ENCODE assay signal across 1 cellular context in the genomic region with DNA sequence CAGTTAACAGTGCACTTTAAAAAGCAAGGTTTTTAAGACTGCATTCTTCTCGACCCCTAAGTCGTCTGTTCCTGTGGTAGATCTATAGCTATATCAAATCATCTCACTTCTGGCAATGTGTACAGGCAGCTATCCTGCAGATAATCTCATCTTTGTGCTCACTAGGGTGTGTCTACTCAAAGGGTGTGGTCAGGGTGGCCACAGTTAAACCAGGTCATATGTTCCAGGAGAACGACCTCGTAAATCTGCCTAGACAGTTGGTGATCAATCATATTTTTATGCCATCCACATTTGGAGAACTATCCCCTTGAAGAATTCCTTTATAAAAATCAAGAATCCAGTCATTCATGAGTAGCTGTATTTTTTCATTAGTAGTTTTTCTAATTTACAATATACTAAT.
A peak's percentile ranks its signal among the peaks of the same experiment; 100 is the strongest.
TF ChIP-seq lines count a peak whose summit lies in the region.

No MANE protein-coding gene starts in this region.

TF ChIP-seq in K562, 482 proteins besides CTCF, POLR2A, EP300 and RAD21 (continued from another document and continues in another):
- TF ChIP-seq, protein P1, sequence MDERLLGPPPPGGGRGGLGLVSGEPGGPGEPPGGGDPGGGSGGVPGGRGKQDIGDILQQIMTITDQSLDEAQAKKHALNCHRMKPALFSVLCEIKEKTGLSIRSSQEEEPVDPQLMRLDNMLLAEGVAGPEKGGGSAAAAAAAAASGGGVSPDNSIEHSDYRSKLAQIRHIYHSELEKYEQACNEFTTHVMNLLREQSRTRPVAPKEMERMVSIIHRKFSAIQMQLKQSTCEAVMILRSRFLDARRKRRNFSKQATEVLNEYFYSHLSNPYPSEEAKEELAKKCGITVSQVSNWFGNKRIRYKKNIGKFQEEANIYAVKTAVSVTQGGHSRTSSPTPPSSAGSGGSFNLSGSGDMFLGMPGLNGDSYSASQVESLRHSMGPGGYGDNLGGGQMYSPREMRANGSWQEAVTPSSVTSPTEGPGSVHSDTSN (CRISPR knock-in tag; IDR thresholded peaks at IDR 0.05; ENCODE audit: low read depth): peak; percentile 58
- TF ChIP-seq, protein P1 (tag; conservative IDR thresholded peaks at IDR 0.05; ENCODE audit: low read depth): peak; percentile 95
- TF ChIP-seq SMARCB1 (IDR thresholded peaks at IDR 0.05; ENCODE audit: insufficient read length, low read depth): no peak
- TF ChIP-seq, protein P2, sequence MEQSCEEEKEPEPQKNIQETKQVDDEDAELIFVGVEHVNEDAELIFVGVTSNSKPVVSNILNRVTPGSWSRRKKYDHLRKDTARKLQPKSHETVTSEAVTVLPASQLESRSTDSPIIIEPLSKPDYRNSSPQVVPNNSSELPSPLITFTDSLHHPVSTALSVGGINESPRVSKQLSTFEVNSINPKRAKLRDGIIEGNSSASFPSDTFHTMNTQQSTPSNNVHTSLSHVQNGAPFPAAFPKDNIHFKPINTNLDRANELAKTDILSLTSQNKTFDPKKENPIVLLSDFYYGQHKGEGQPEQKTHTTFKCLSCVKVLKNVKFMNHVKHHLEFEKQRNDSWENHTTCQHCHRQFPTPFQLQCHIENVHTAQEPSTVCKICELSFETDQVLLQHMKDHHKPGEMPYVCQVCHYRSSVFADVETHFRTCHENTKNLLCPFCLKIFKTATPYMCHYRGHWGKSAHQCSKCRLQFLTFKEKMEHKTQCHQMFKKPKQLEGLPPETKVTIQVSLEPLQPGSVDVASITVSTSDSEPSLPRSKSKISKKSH (CRISPR knock-in tag; IDR thresholded peaks at IDR 0.05): no peak
- TF ChIP-seq HSF4 (CRISPR knock-in tag; IDR thresholded peaks at IDR 0.05; ENCODE audit: borderline replicate concordance): no peak
- TF ChIP-seq C11orf30 (IDR thresholded peaks at IDR 0.05; ENCODE audit: low read depth): no peak
- TF ChIP-seq MAX (CRISPR knock-in tag; IDR thresholded peaks at IDR 0.05): no peak
- TF ChIP-seq RBM14 (IDR thresholded peaks at IDR 0.05; ENCODE audit: borderline replicate concordance, insufficient read depth, low read depth, low read length): no peak
- TF ChIP-seq TAF7 (tag; IDR thresholded peaks at IDR 0.05): no peak
- TF ChIP-seq ZNF354B (CRISPR knock-in tag; IDR thresholded peaks at IDR 0.05): no peak
- TF ChIP-seq CCNT2 (IDR thresholded peaks at IDR 0.05; ENCODE audit: borderline replicate concordance, extremely low read depth, insufficient read length, low read depth, low read length): peak; percentile 46
- no peak for TF ChIP-seq STAG1 (CRISPR knock-in tag; IDR thresholded peaks at IDR 0.05; ENCODE audit: borderline replicate concordance)
- no peak for TF ChIP-seq MBD1 (CRISPR knock-in tag; IDR thresholded peaks at IDR 0.05)
- no peak for TF ChIP-seq ZNF512 (tag; IDR thresholded peaks at IDR 0.05)
- no peak for TF ChIP-seq ZNF586 (CRISPR knock-in tag; conservative IDR thresholded peaks at IDR 0.05)
- no peak for TF ChIP-seq NONO (IDR thresholded peaks at IDR 0.05; ENCODE audit: low read depth in 2 of 2, low read length in 1 of 2)
- TF ChIP-seq ZFX (CRISPR knock-in tag; IDR thresholded peaks at IDR 0.05): no peak
- TF ChIP-seq ZNF408 (CRISPR knock-in tag; IDR thresholded peaks at IDR 0.05; ENCODE audit: low read depth): no peak
- no peak for TF ChIP-seq KLF6 (CRISPR knock-in tag; IDR thresholded peaks at IDR 0.05; ENCODE audit: borderline replicate concordance)
- no peak for TF ChIP-seq NR1H2 (CRISPR knock-in tag; IDR thresholded peaks at IDR 0.05)
- no peak for TF ChIP-seq ZNF668 (CRISPR knock-in tag; IDR thresholded peaks at IDR 0.05)
- TF ChIP-seq, protein P3, sequence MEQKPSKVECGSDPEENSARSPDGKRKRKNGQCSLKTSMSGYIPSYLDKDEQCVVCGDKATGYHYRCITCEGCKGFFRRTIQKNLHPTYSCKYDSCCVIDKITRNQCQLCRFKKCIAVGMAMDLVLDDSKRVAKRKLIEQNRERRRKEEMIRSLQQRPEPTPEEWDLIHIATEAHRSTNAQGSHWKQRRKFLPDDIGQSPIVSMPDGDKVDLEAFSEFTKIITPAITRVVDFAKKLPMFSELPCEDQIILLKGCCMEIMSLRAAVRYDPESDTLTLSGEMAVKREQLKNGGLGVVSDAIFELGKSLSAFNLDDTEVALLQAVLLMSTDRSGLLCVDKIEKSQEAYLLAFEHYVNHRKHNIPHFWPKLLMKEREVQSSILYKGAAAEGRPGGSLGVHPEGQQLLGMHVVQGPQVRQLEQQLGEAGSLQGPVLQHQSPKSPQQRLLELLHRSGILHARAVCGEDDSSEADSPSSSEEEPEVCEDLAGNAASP (IDR thresholded peaks at IDR 0.05): no peak
- TF ChIP-seq, protein P4, sequence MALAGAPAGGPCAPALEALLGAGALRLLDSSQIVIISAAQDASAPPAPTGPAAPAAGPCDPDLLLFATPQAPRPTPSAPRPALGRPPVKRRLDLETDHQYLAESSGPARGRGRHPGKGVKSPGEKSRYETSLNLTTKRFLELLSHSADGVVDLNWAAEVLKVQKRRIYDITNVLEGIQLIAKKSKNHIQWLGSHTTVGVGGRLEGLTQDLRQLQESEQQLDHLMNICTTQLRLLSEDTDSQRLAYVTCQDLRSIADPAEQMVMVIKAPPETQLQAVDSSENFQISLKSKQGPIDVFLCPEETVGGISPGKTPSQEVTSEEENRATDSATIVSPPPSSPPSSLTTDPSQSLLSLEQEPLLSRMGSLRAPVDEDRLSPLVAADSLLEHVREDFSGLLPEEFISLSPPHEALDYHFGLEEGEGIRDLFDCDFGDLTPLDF (CRISPR knock-in tag; IDR thresholded peaks at IDR 0.05): no peak
- no peak for TF ChIP-seq SMARCE1 (IDR thresholded peaks at IDR 0.05)
- no peak for TF ChIP-seq ZNF121 (CRISPR knock-in tag; conservative IDR thresholded peaks at IDR 0.05)
- peak; percentile 90 for TF ChIP-seq KLF1 (tag; IDR thresholded peaks at IDR 0.05)
- no peak for TF ChIP-seq OTX1 (CRISPR knock-in tag; IDR thresholded peaks at IDR 0.05)
- TF ChIP-seq RFX1 (IDR thresholded peaks at IDR 0.05): no peak
- TF ChIP-seq ZNF766 (CRISPR knock-in tag; conservative IDR thresholded peaks at IDR 0.05): no peak
- no peak for TF ChIP-seq ZNF584 (CRISPR knock-in tag; IDR thresholded peaks at IDR 0.05; ENCODE audit: low read depth)
- TF ChIP-seq ZNF174 (CRISPR knock-in tag; IDR thresholded peaks at IDR 0.05): no peak
- no peak for TF ChIP-seq CHD2 (IDR thresholded peaks at IDR 0.05; ENCODE audit: low read depth, low read length)
- TF ChIP-seq HIVEP1 (CRISPR knock-in tag; IDR thresholded peaks at IDR 0.05): no peak
- TF ChIP-seq ARID1B (IDR thresholded peaks at IDR 0.05): peak; percentile 19; the same call in 1 of the 2 replicates
- TF ChIP-seq MEIS2 (IDR thresholded peaks at IDR 0.05; ENCODE audit: partially characterized antibody): peak; percentile 97
- TF ChIP-seq ZNF57 (CRISPR knock-in tag; IDR thresholded peaks at IDR 0.05): no peak
- TF ChIP-seq, protein P5, sequence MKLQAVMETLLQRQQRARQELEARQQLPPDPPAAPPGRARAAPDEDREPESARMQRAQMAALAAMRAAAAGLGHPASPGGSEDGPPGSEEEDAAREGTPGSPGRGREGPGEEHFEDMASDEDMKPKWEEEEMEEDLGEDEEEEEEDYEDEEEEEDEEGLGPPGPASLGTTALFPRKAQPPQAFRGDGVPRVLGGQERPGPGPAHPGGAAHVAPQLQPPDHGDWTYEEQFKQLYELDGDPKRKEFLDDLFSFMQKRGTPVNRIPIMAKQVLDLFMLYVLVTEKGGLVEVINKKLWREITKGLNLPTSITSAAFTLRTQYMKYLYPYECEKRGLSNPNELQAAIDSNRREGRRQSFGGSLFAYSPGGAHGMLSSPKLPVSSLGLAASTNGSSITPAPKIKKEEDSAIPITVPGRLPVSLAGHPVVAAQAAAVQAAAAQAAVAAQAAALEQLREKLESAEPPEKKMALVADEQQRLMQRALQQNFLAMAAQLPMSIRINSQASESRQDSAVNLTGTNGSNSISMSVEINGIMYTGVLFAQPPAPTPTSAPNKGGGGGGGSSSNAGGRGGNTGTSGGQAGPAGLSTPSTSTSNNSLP (IDR thresholded peaks at IDR 0.05; ENCODE audit: borderline replicate concordance, low read depth, low read length): no peak
- TF ChIP-seq MTA2 (IDR thresholded peaks at IDR 0.05; ENCODE audit: low read depth): no peak
- no peak for TF ChIP-seq GATAD2B (IDR thresholded peaks at IDR 0.05; ENCODE audit: borderline replicate concordance)
- TF ChIP-seq PHTF2 (CRISPR knock-in tag; IDR thresholded peaks at IDR 0.05): no peak
- TF ChIP-seq SREBF2 (CRISPR knock-in tag; IDR thresholded peaks at IDR 0.05): no peak
- TF ChIP-seq ZFPM2 (CRISPR knock-in tag; IDR thresholded peaks at IDR 0.05): no peak
- TF ChIP-seq TSHZ1 (CRISPR knock-in tag; IDR thresholded peaks at IDR 0.05): 0 out of 2 replicates have a peak, but pooled peaks have one; percentile 57
- TF ChIP-seq ZZZ3 (IDR thresholded peaks at IDR 0.05): no peak
- no peak for TF ChIP-seq DNMT1 (IDR thresholded peaks at IDR 0.05)
- no peak for TF ChIP-seq NFIC (IDR thresholded peaks at IDR 0.05)
- no peak for TF ChIP-seq PHB (CRISPR knock-in tag; IDR thresholded peaks at IDR 0.05)
- TF ChIP-seq, protein P6, sequence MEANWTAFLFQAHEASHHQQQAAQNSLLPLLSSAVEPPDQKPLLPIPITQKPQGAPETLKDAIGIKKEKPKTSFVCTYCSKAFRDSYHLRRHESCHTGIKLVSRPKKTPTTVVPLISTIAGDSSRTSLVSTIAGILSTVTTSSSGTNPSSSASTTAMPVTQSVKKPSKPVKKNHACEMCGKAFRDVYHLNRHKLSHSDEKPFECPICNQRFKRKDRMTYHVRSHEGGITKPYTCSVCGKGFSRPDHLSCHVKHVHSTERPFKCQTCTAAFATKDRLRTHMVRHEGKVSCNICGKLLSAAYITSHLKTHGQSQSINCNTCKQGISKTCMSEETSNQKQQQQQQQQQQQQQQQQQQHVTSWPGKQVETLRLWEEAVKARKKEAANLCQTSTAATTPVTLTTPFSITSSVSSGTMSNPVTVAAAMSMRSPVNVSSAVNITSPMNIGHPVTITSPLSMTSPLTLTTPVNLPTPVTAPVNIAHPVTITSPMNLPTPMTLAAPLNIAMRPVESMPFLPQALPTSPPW (CRISPR knock-in tag; IDR thresholded peaks at IDR 0.05): no peak; the same call in 1 of the 2 replicates
- no peak for TF ChIP-seq SRSF1 (IDR thresholded peaks at IDR 0.05; ENCODE audit: low read depth, low read length)
- no peak for TF ChIP-seq CBX5 (IDR thresholded peaks at IDR 0.05; ENCODE audit: borderline replicate concordance, low read depth)
- TF ChIP-seq, protein P7, sequence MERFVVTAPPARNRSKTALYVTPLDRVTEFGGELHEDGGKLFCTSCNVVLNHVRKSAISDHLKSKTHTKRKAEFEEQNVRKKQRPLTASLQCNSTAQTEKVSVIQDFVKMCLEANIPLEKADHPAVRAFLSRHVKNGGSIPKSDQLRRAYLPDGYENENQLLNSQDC (CRISPR knock-in tag; IDR thresholded peaks at IDR 0.05): no peak
- peak; percentile 43; the same call in 1 of the 2 replicates for TF ChIP-seq DPF2 (IDR thresholded peaks at IDR 0.05)
